25 cellular contexts compared by ENCODE assay signal in the genomic region with DNA sequence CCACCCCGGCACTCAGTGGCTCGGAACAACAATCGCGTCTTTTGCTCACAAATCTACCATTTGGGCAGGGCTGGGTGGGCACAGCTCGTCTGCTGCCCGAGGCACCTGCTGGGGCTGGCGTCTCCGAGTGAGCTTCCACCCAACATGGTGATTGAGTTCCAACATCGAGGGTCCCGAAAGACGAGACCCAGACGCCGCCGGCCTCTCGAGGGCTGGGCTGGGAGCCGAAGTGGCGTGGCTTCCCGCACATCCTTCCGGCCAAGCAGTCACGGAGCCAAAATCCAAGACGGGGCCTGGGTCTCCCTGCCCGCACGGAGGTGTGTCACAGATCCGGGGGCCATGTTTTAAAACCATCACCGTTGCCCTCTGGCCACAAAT. TPM values are rescaled to one million over a fixed set of nuclear protein-coding genes. Genes with fewer than 3 reads are reported as not detected.
DNase-seq lines count a peak whose midpoint lies in the region; ATAC-seq, FAIRE-seq and TF ChIP-seq lines count a peak whose summit lies in the region.
"Had no signal": no experiment of that assay in that cellular context is flagged by ENCODE, and none has a peak within 500 bp of the region (broad histone marks: within the 10 kb centered on the region; RNA-seq: fewer than 3 reads in every experiment).

No MANE protein-coding gene starts in this region.

- WGBS in IMR-90 (ENCODE audit: extremely low coverage in 2 of 2, insufficient read length in 1 of 2), 2 experiments = 80% methylated on average over 14 of the region's 25 CpGs; no CpG with 5 or more reads in 1 of the 2 experiments
- WGBS in H1 (ENCODE audit: extremely low coverage in 1 of 2, insufficient coverage in 1 of 2, insufficient read length in 1 of 2, insufficient replicate concordance in 2 of 2, low coverage in 1 of 2, low lambda C conversion rate in 2 of 2, missing lambda C conversion rate in 1 of 2), 2 experiments = 88% methylated on average over 25 of the region's 25 CpGs; no CpG with 5 or more reads in 1 of the 2 experiments

- ATAC-seq in IMR-90 (ENCODE audit: low read depth) (no peak), WTC11 (no peak), GM19328 (IDR thresholded peaks at IDR 0.05; ENCODE audit: unreplicated experiment) (no peak), HG02678 (IDR thresholded peaks at IDR 0.05; ENCODE audit: unreplicated experiment) (no peak)
- ATAC-seq: GM12878 had no signal

- no peak overlapping the region for H2BK120ac ChIP-seq in IMR-90 (ENCODE audit: low read depth, low read length)
- H2BK120ac ChIP-seq in H1 (replicated peaks; ENCODE audit: low read depth, low read length) = no peak overlapping the region

- no peaks in the 10 kb centered on the region for H3K9me3 Mint-ChIP-seq in WTC11
- H3K9me3 Mint-ChIP-seq: CD8-positive, alpha-beta memory T cell had no signal

- TF ChIP-seq RAD21 in IMR-90 (IDR thresholded peaks at IDR 0.05; ENCODE audit: low read length) (no peak), H1 (IDR thresholded peaks at IDR 0.05 in 1 of 2, conservative IDR thresholded peaks at IDR 0.05 in 1 of 2; ENCODE audit: low read depth in 2 of 2, low read length in 2 of 2) (no peak)

- H4K5ac ChIP-seq in IMR-90 (ENCODE audit: low read depth, low read length) = no peak overlapping the region
- no peak overlapping the region for H4K5ac ChIP-seq in H1 (ENCODE audit: insufficient read length, low read depth, low read length)

- no peak for FAIRE-seq in H1 (lab: Jason Lieb, UNC)
- FAIRE-seq: A204.1, GM12878, GM12892, GM19239 had no signal

- peaks cover 7% of the 10 kb centered on the region for H3K27me3 Mint-ChIP-seq in WTC11 (ENCODE audit: low read depth)
- H3K27me3 Mint-ChIP-seq: CD4-positive, alpha-beta memory T cell had no signal

- H3K36me3 ChIP-seq in IMR-90 (ENCODE audit: control insufficient read depth, insufficient read depth, low read length) = peaks cover 6% of the 10 kb centered on the region; the same call in 1 of the 2 replicates
- no peaks in the 10 kb centered on the region for H3K36me3 ChIP-seq in H1 (ENCODE audit: control insufficient read depth in 2 of 4, insufficient read depth in 4 of 4, low read length in 3 of 4)
- no peaks in the 10 kb centered on the region for H3K36me3 ChIP-seq in H7 (replicated peaks; ENCODE audit: control insufficient read depth, insufficient read depth, low read length)
- H3K36me3 ChIP-seq: BE2C, BLaER1 had no signal

- H3K23me2 ChIP-seq in H1 (ENCODE audit: low read depth, low read length) = no peaks in the 10 kb centered on the region

- H3K4me1 Mint-ChIP-seq in WTC11 = no peaks in the 10 kb centered on the region

- CTCF ChIA-PET in IMR-90 (lab: Yijun Ruan, JAX) = no interaction called here
- CTCF ChIA-PET in WTC11 (lab: Charles Lee) = interaction anchor here (1.6 to 1.7 kb wide), 2 partner anchors 8 to 88 kb away, joined by 5 read pairs; no protein-coding TSS in a partner anchor
- CTCF ChIA-PET in H1 (lab: Charles Lee; ENCODE audit: partially characterized antibody) = interaction anchor here (0.8 to 3.1 kb wide), 10 partner anchors 23 to 116 kb away, joined by 3 to 21 read pairs (median 4); no protein-coding TSS in a partner anchor

- H3K9ac ChIP-seq in IMR-90 (ENCODE audit: low read depth, low read length) = no peak overlapping the region
- no peak overlapping the region for H3K9ac ChIP-seq in H1 (replicated peaks in 1 of 4; ENCODE audit: extremely low read depth in 1 of 4, low read depth in 3 of 4, low read length in 3 of 4)
- H3K9ac ChIP-seq: BLaER1 had no signal

- no peak overlapping the region for H3K4ac ChIP-seq in IMR-90 (ENCODE audit: low read depth, low read length)
- H3K4ac ChIP-seq in H1 (replicated peaks; ENCODE audit: insufficient read length, low read depth, low read length) = no peak overlapping the region

- H3K4me1 ChIP-seq in IMR-90 (ENCODE audit: control insufficient read depth, insufficient read depth, low read length) = peaks cover 4% of the 10 kb centered on the region; the same call in 1 of the 2 replicates
- H3K4me1 ChIP-seq in H1 (replicated peaks in 1 of 4; ENCODE audit: control insufficient read depth in 3 of 4, insufficient read depth in 4 of 4, low read length in 3 of 4) = peaks cover 0 to 11% (median 1%) of the 10 kb centered on the region in 4 experiments; a peak in 3 of 7 replicates

- H3K4me3 ChIP-seq in IMR-90 (ENCODE audit: insufficient read depth, low read depth, low read length) (no peak overlapping the region), H1 (ENCODE audit: extremely low read depth in 1 of 4, insufficient read depth in 2 of 4, low read depth in 3 of 4, low read length in 4 of 4) (no peak overlapping the region), H7 (ENCODE audit: insufficient read depth, low read depth, low read length) (no peak overlapping the region)
- H3K4me3 ChIP-seq: BLaER1, GM12878 had no signal

- TF ChIP-seq CTCF in IMR-90 (conservative IDR thresholded peaks at IDR 0.05; ENCODE audit: low read depth, low read length) (no peak), WTC11 (IDR thresholded peaks at IDR 0.05) (no peak), H1 (IDR thresholded peaks at IDR 0.05; ENCODE audit: control extremely low read depth in 1 of 3, insufficient read depth in 1 of 3, low read depth in 1 of 3, low read length in 3 of 3) (no peak)

- H3K14ac ChIP-seq in IMR-90 (replicated peaks; ENCODE audit: low read depth, low read length) (no peak overlapping the region), H1 (ENCODE audit: insufficient read length) (no peak overlapping the region)

- H2AFZ ChIP-seq in IMR-90 (replicated peaks; ENCODE audit: low read length, poor library complexity) = peak overlapping the region; percentile 8
- no peak overlapping the region for H2AFZ ChIP-seq in H1 (ENCODE audit: low read length)

- POLR2A ChIA-PET in IMR-90 (lab: Charles Lee; ENCODE audit: unreplicated experiment) (no interaction called here), WTC11 (lab: Charles Lee) (no interaction called here), H1 (lab: Charles Lee; ENCODE audit: partially characterized antibody) (no interaction called here)

- H3K4me3 Mint-ChIP-seq in WTC11 = no peak overlapping the region
- H3K4me3 Mint-ChIP-seq: CD4-positive, alpha-beta memory T cell; CD4-positive, CD25-positive, alpha-beta regulatory T cell; CD8-positive, alpha-beta memory T cell had no signal

- BruUV-seq in IMR-90 (replicated peaks; lab: Mats Ljungman, UMichigan) = no TSS peak

- no peak overlapping the region for H2BK12ac ChIP-seq in H1 (ENCODE audit: low read depth, low read length)

- no peaks in the 10 kb centered on the region for H3K79me2 ChIP-seq in H1 (ENCODE audit: control insufficient read depth in 1 of 2, insufficient read depth in 2 of 2, low read length in 2 of 2)

- in situ Hi-C loops in IMR-90 (cut with MboI; ENCODE audit: low sequenced_read_pairs) = no loop called here

- H4K20me1 ChIP-seq in IMR-90 (ENCODE audit: insufficient read depth, low read length) (peaks cover 40% of the 10 kb centered on the region), H1 (replicated peaks in 1 of 2; ENCODE audit: control insufficient read depth in 1 of 2, insufficient read depth in 2 of 2, low read length in 2 of 2) (no peaks in the 10 kb centered on the region)
- H4K20me1 ChIP-seq: BLaER1 had no signal

- no peak for TF ChIP-seq EP300 in H1 (IDR thresholded peaks at IDR 0.05; ENCODE audit: borderline replicate concordance in 1 of 2, low read depth in 2 of 2, low read length in 2 of 2)

- DNase-seq in IMR-90 (no peak), WTC11 (ENCODE audit: low spot score) (no peak), H1 (ENCODE audit: low read depth in 1 of 2, low spot score in 2 of 2) (no peak), H7 (no peak)
- DNase-seq: 8988T; ACHN; BE2C; CD4-positive, alpha-beta memory T cell; CD4-positive, CD25-positive, alpha-beta regulatory T cell; CD8-positive, alpha-beta memory T cell; COR-L47; DMS 273 treated with DMSO at 0.1 percent for 48 hours; DMS153; DMS79; DND-41; EL; GDM1 had no signal

- intact Hi-C loops in IMR-90 (cut with micrococcal nuclease) = no loop called here

- H3K23ac ChIP-seq in IMR-90 (ENCODE audit: low read depth, low read length) (no peak overlapping the region), H1 (ENCODE audit: insufficient read length) (no peak overlapping the region)

- H3K56ac ChIP-seq in IMR-90 (ENCODE audit: extremely low read depth, insufficient read depth, low read length) (no peak overlapping the region), H1 (replicated peaks; ENCODE audit: insufficient read length, low read depth, low read length) (no peak overlapping the region)

- no peak overlapping the region for H2BK20ac ChIP-seq in IMR-90 (ENCODE audit: low read depth, low read length)
- no peak overlapping the region for H2BK20ac ChIP-seq in H1 (ENCODE audit: low read length)

- TF ChIP-seq POLR2A in IMR-90 (IDR thresholded peaks at IDR 0.05; ENCODE audit: low read depth, low read length) (no peak), H1 (IDR thresholded peaks at IDR 0.05; ENCODE audit: control extremely low read depth in 1 of 2, low read depth in 2 of 2, low read length in 2 of 2) (no peak)

- no peak overlapping the region for H2AK9ac ChIP-seq in IMR-90 (replicated peaks; ENCODE audit: low read depth, low read length, poor library complexity)

- H4K91ac ChIP-seq in IMR-90 (ENCODE audit: insufficient read depth, low read depth, low read length) (no peak overlapping the region), H1 (replicated peaks; ENCODE audit: insufficient read length, low read length) (no peak overlapping the region)

- H3K4me2 ChIP-seq in IMR-90 (ENCODE audit: low read depth, low read length) (no peak overlapping the region), H1 (ENCODE audit: insufficient read depth in 1 of 2, low read depth in 2 of 2, low read length in 2 of 2) (no peak overlapping the region)
- H3K4me2 ChIP-seq: BLaER1 had no signal

- H3K27ac Mint-ChIP-seq in WTC11 = no peak overlapping the region
- H3K27ac Mint-ChIP-seq: CD14-positive monocyte; CD4-positive, alpha-beta memory T cell; CD4-positive, CD25-positive, alpha-beta regulatory T cell; CD8-positive, alpha-beta memory T cell had no signal

- no peaks in the 10 kb centered on the region for H3K36me3 Mint-ChIP-seq in WTC11
- H3K36me3 Mint-ChIP-seq: CD14-positive monocyte; CD4-positive, alpha-beta memory T cell; CD4-positive, CD25-positive, alpha-beta regulatory T cell; CD8-positive, alpha-beta memory T cell had no signal

- H3K9me1 ChIP-seq in IMR-90 (ENCODE audit: insufficient read depth, low read length) = peaks cover 2% of the 10 kb centered on the region; the same call in 1 of the 2 replicates

- no peak overlapping the region for H2BK5ac ChIP-seq in IMR-90 (ENCODE audit: low read depth, low read length, poor library complexity, severe bottlenecking)
- H2BK5ac ChIP-seq in H1 (ENCODE audit: low read depth, low read length) = no peak overlapping the region

- H3K27me3 ChIP-seq in IMR-90 (ENCODE audit: control insufficient read depth, insufficient read depth, low read length) (no peaks in the 10 kb centered on the region; the same call in 1 of the 2 replicates), H1 (replicated peaks in 1 of 4; ENCODE audit: control insufficient read depth in 3 of 4, extremely low read depth in 1 of 4, insufficient read depth in 3 of 4, low read length in 3 of 4) (peaks cover 0 to 4% (median 1%) of the 10 kb centered on the region in 4 experiments; a peak in 2 of 7 replicates), H7 (ENCODE audit: control insufficient read depth, insufficient read depth, low read length) (no peaks in the 10 kb centered on the region)
- H3K27me3 ChIP-seq: BE2C, BLaER1 had no signal

- H2AK5ac ChIP-seq in IMR-90 (ENCODE audit: low read depth, low read length) (no peak overlapping the region), H1 (ENCODE audit: low read depth, low read length) (no peak overlapping the region)

- H2BK15ac ChIP-seq in IMR-90 (ENCODE audit: low read depth, low read length) (no peak overlapping the region), H1 (ENCODE audit: low read length) (no peak overlapping the region)

- H3K27ac ChIP-seq in IMR-90 (ENCODE audit: insufficient read depth, low read length) (no peak overlapping the region), H1 (ENCODE audit: low read depth, low read length) (no peak overlapping the region)
- H3K27ac ChIP-seq: BLaER1 had no signal

- dilution Hi-C loops in IMR-90 (cut with HindIII; ENCODE audit: low sequenced_read_pairs, unreplicated experiment) = no loop called here

- H3K9me3 ChIP-seq in IMR-90 (ENCODE audit: control insufficient read depth, insufficient read depth, low read length) (no peaks in the 10 kb centered on the region), H1 (ENCODE audit: insufficient read depth in 2 of 2, low read depth in 1 of 2, low read length in 1 of 2) (no peaks in the 10 kb centered on the region)
- H3K9me3 ChIP-seq: BE2C, BLaER1 had no signal

- H4K8ac ChIP-seq in IMR-90 (ENCODE audit: low read depth in 2 of 2, low read length in 2 of 2) (no peak overlapping the region), H1 (ENCODE audit: extremely low read depth, insufficient read depth, low read length) (peak overlapping the region; percentile 36; the same call in 1 of the 2 replicates)

- no peak overlapping the region for H3K18ac ChIP-seq in IMR-90 (ENCODE audit: low read depth, low read length)
- no peak overlapping the region for H3K18ac ChIP-seq in H1 (ENCODE audit: extremely low read depth, low read length)

- H3K79me1 ChIP-seq in IMR-90 (ENCODE audit: low read depth in 1 of 2, low read length in 2 of 2) (no peaks in the 10 kb centered on the region), H1 (ENCODE audit: low read depth, low read length) (no peaks in the 10 kb centered on the region)

RNA-seq across cellular contexts. Expression of gene ZFPM1, which starts 7.5 kb away (rescaled TPM):
- total RNA-seq in IMR-90 (2012; rRNA removed) = 0.28 and 0.36 TPM in 2 replicates
- 1.1 and 1.8 TPM in 2 replicates for polyA plus RNA-seq in IMR-90 (2012; rRNA removed)
- polyA plus RNA-seq in IMR-90 (2012; cell fraction: cytosol; rRNA removed) = 1.2 and 2.4 TPM in 2 replicates
- 4.0 and 9.2 TPM in 2 replicates for polyA plus RNA-seq in IMR-90 (2012; cell fraction: nucleus; rRNA removed; ENCODE audit: low replicate concordance)
- 8.1 to 9.3 TPM (median 8.5 TPM) in 3 replicates for total RNA-seq in WTC11 (2021)
- total RNA-seq in H1 (2021; fragmentation: NEBNext Ultra II Directional; extraction: Animal tissue kit (Norgen Biotek cat#: 25700)) = 3.4 and 4.8 TPM in 2 replicates
- 0.74 and 1.4 TPM in 2 replicates for polyA plus RNA-seq in H1 (2011; rRNA removed)
- polyA plus RNA-seq in H1 (2011; cell fraction: cytosol; rRNA removed) = 1.1 TPM
- 3.6 TPM for polyA plus RNA-seq in H1 (2011; cell fraction: nucleus; rRNA removed)
- polyA plus RNA-seq in H1 (2012, experiment 1 of 2) = 1.5 to 3.3 TPM (median 1.9 TPM) in 4 replicates
- 1.00 TPM for polyA plus RNA-seq in H1 (2012, experiment 2 of 2)
- 3.1 TPM for polyA plus RNA-seq in H1 (2013, experiment 1 of 2)
- polyA plus RNA-seq in H1 (2013, experiment 2 of 2) = 2.9 TPM
- polyA minus RNA-seq in H1 (2011; rRNA and poly(A)+ RNA removed) = 0.29 and 0.57 TPM in 2 replicates
- 2.8 TPM for polyA minus RNA-seq in H1 (2011; cell fraction: cytosol; rRNA and poly(A)+ RNA removed)
- 3.3 TPM for polyA minus RNA-seq in H1 (2011; cell fraction: nucleus; rRNA and poly(A)+ RNA removed)
- total RNA-seq in H7 (2014; rRNA removed; shearing (Covaris generic)) = 1.1 and 1.7 TPM in 2 replicates
